ENCODE assay signal across 3 cellular contexts in the genomic region with DNA sequence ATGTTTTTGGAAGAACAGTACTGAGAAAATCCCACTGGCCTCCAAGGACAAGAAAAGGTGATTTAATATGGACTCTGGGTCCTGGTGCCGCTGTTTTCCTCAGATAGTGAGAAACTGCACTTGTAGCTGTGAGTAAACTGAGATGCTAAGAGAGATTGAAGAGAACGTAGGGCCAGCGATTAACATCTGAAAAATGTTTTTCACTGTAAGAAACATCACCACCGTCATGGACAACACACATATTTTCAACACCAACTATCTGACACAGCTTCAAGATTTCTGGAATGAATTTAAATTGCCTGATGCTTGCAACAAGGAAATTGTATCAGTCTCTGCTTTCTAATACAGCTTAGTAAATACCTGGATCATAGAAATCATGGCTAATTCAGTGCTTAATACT.
TF ChIP-seq lines count a peak whose summit lies in the region.

No MANE protein-coding gene starts in this region.

TF ChIP-seq in SK-N-SH, 30 proteins besides CTCF, POLR2A, EP300 and RAD21:
- TF ChIP-seq GATA2 (CRISPR knock-in tag; IDR thresholded peaks at IDR 0.05): no peak
- no peak for TF ChIP-seq RXRA (IDR thresholded peaks at IDR 0.05; ENCODE audit: borderline replicate concordance, low read depth)

TF ChIP-seq in SK-N-SH treated with all-trans-retinoic acid at 6 μM for 48 hours, 23 proteins besides CTCF, POLR2A, EP300 and RAD21:
- TF ChIP-seq SNAI2 (CRISPR knock-in tag; IDR thresholded peaks at IDR 0.05): no peak
- TF ChIP-seq ZFP30 (CRISPR knock-in tag; IDR thresholded peaks at IDR 0.05): no peak
- TF ChIP-seq ARNTL (CRISPR knock-in tag; IDR thresholded peaks at IDR 0.05; ENCODE audit: borderline replicate concordance, low read depth): no peak
- TF ChIP-seq, protein P1, sequence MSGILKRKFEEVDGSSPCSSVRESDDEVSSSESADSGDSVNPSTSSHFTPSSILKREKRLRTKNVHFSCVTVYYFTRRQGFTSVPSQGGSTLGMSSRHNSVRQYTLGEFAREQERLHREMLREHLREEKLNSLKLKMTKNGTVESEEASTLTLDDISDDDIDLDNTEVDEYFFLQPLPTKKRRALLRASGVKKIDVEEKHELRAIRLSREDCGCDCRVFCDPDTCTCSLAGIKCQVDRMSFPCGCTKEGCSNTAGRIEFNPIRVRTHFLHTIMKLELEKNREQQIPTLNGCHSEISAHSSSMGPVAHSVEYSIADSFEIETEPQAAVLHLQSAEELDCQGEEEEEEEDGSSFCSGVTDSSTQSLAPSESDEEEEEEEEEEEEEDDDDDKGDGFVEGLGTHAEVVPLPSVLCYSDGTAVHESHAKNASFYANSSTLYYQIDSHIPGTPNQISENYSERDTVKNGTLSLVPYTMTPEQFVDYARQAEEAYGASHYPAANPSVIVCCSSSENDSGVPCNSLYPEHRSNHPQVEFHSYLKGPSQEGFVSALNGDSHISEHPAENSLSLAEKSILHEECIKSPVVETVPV (CRISPR knock-in tag; IDR thresholded peaks at IDR 0.05): no peak
- TF ChIP-seq ZNF70 (CRISPR knock-in tag; IDR thresholded peaks at IDR 0.05): no peak
- TF ChIP-seq TCF4 (CRISPR knock-in tag; IDR thresholded peaks at IDR 0.05; ENCODE audit: borderline replicate concordance): no peak
- TF ChIP-seq, protein P2, sequence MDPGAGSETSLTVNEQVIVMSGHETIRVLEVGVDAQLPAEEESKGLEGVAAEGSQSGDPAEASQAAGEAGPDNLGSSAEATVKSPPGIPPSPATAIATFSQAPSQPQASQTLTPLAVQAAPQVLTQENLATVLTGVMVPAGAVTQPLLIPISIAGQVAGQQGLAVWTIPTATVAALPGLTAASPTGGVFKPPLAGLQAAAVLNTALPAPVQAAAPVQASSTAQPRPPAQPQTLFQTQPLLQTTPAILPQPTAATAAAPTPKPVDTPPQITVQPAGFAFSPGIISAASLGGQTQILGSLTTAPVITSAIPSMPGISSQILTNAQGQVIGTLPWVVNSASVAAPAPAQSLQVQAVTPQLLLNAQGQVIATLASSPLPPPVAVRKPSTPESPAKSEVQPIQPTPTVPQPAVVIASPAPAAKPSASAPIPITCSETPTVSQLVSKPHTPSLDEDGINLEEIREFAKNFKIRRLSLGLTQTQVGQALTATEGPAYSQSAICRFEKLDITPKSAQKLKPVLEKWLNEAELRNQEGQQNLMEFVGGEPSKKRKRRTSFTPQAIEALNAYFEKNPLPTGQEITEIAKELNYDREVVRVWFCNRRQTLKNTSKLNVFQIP (CRISPR knock-in tag; IDR thresholded peaks at IDR 0.05; ENCODE audit: borderline replicate concordance, low read depth): no peak
- no peak for TF ChIP-seq ZC3H10 (CRISPR knock-in tag; IDR thresholded peaks at IDR 0.05)
- no peak for TF ChIP-seq PPARA (CRISPR knock-in tag; IDR thresholded peaks at IDR 0.05; ENCODE audit: borderline replicate concordance)
- no peak for TF ChIP-seq ISL1 (CRISPR knock-in tag; IDR thresholded peaks at IDR 0.05)
- no peak for TF ChIP-seq BACH2 (CRISPR knock-in tag; IDR thresholded peaks at IDR 0.05; ENCODE audit: borderline replicate concordance)
- no peak for TF ChIP-seq ZFP3 (CRISPR knock-in tag; IDR thresholded peaks at IDR 0.05)

TF ChIP-seq in H1, 55 proteins besides CTCF, POLR2A, EP300 and RAD21:
- TF ChIP-seq HDAC2 (IDR thresholded peaks at IDR 0.05; ENCODE audit: borderline replicate concordance in 1 of 2, low read depth in 2 of 2, low read length in 2 of 2) (no peak), SUZ12 (IDR thresholded peaks at IDR 0.05; ENCODE audit: low read length) (no peak), SP2 (IDR thresholded peaks at IDR 0.05; ENCODE audit: low read length) (no peak), TCF12 (IDR thresholded peaks at IDR 0.05; ENCODE audit: low read depth, low read length) (no peak), BACH1 (IDR thresholded peaks at IDR 0.05; ENCODE audit: low read length) (no peak), TAF1 (IDR thresholded peaks at IDR 0.05; ENCODE audit: low read depth, low read length) (no peak), SRF (IDR thresholded peaks at IDR 0.05; ENCODE audit: low read depth, low read length) (no peak)
